In the genomic region with DNA sequence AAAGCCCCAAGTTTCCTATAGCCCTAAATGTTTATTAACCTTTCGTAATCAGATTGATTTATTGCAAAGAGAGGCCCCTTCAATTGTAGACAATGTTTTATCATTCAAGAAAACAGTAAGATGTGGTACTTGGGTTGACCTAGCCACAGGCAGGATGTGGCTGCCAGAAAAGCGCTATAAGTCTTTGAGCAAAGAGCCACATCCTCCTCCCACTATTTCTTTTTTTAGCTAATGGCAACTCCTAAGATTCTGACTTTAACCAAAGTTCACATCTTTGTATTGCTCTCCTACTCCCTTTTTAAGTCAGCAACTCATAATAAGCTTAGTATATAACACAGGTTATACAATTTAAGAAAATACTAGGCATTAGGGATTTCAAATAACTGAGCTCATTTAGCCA, we compare ENCODE assay signal across 8 cellular contexts.
DNase-seq lines count a peak whose midpoint lies in the region; ATAC-seq and TF ChIP-seq lines count a peak whose summit lies in the region.

No MANE protein-coding gene starts in this region.

- TF ChIP-seq POLR2A in upper lobe of left lung (IDR thresholded peaks at IDR 0.05): no peak

- peak overlapping the region; percentile 79 for H3K27ac Mint-ChIP-seq in activated T-helper 1 cell treated with anti-CD3 and anti-CD28 coated beads, Interleukin-12 subunit alpha, Interleukin-12 subunit beta, Interleukin-2, Interleukin-4 antibody, amounts not matched to agents 30 ng/mL and 10 ng/mL and 1 ng/mL, durations not matched to agents 14 hours and 24 hours and 36 hours

- ATAC-seq in GM21381 (IDR thresholded peaks at IDR 0.05; ENCODE audit: unreplicated experiment) (peak; percentile 81), upper lobe of left lung (ENCODE audit: low FRiP score in 2 of 2) (no peak)

- H4K20me1 ChIP-seq in BLaER1 treated with 17β-estradiol and CSF1 and Interleukin-3, amounts not matched to agents 10 nM and 100 nM: no peaks in the 10 kb centered on the region

- H3K4me1 Mint-ChIP-seq in activated T-helper 1 cell treated with anti-CD3 and anti-CD28 coated beads, Interleukin-12 subunit alpha, Interleukin-12 subunit beta, Interleukin-2, Interleukin-4 antibody, amounts not matched to agents 30 ng/mL and 10 ng/mL and 1 ng/mL, durations not matched to agents 14 hours and 24 hours and 36 hours (ENCODE audit: low read depth): peaks cover 64% of the 10 kb centered on the region

- TF ChIP-seq CTCF in upper lobe of left lung (IDR thresholded peaks at IDR 0.05): no peak

- peak overlapping the region in 10 of 11 experiments; percentile 36 to 89 (median 66); a peak in 17 of 22 replicates for H3K27ac ChIP-seq in BLaER1 treated with 17β-estradiol and CSF1 and Interleukin-3, amounts not matched to agents 10 nM and 100 nM
- H3K27ac ChIP-seq in upper lobe of left lung: no peak overlapping the region

- peaks cover 33 to 60% (median 43%) of the 10 kb centered on the region in 10 experiments for H3K4me1 ChIP-seq in BLaER1 treated with 17β-estradiol and CSF1 and Interleukin-3, amounts not matched to agents 10 nM and 100 nM
- peaks cover 0 to 8% (median 4%) of the 10 kb centered on the region in 4 donors for H3K4me1 ChIP-seq in upper lobe of left lung

- TF ChIP-seq EP300 in upper lobe of left lung (IDR thresholded peaks at IDR 0.05): no peak

- H3K9me3 Mint-ChIP-seq in activated T-helper 1 cell treated with anti-CD3 and anti-CD28 coated beads, Interleukin-12 subunit alpha, Interleukin-12 subunit beta, Interleukin-2, Interleukin-4 antibody, amounts not matched to agents 30 ng/mL and 10 ng/mL and 1 ng/mL, durations not matched to agents 14 hours and 24 hours and 36 hours: peaks cover 4% of the 10 kb centered on the region

- H3K4me3 Mint-ChIP-seq in activated T-helper 1 cell treated with anti-CD3 and anti-CD28 coated beads, Interleukin-12 subunit alpha, Interleukin-12 subunit beta, Interleukin-2, Interleukin-4 antibody, amounts not matched to agents 30 ng/mL and 10 ng/mL and 1 ng/mL, durations not matched to agents 14 hours and 24 hours and 36 hours: peak overlapping the region; percentile 54

- peaks cover 19 to 30% (median 22%) of the 10 kb centered on the region in 11 experiments for H3K9me3 ChIP-seq in BLaER1 treated with 17β-estradiol and CSF1 and Interleukin-3, amounts not matched to agents 10 nM and 100 nM (replicated peaks in 1 of 11)
- no peaks in the 10 kb centered on the region for H3K9me3 ChIP-seq in upper lobe of left lung

- peak overlapping the region; percentile 71 to 86 (median 78) for H3K4me2 ChIP-seq in BLaER1 treated with 17β-estradiol and CSF1 and Interleukin-3, amounts not matched to agents 10 nM and 100 nM

- in situ Hi-C loops in KBM-7 (cut with MboI; ENCODE audit: low pct_unique_long_range_greater_than_20kb, low sequenced_read_pairs): no loop called here

- H3K9ac ChIP-seq in BLaER1 treated with 17β-estradiol and CSF1 and Interleukin-3, amounts not matched to agents 10 nM and 100 nM: peak overlapping the region in 5 of 11 experiments; percentile 28 to 71 (median 63); a peak in 9 of 22 replicates

- H3K4me3 ChIP-seq in BLaER1 treated with 17β-estradiol and CSF1 and Interleukin-3, amounts not matched to agents 10 nM and 100 nM: peak overlapping the region in 6 of 10 experiments; percentile 0 to 48 (median 24); a peak in 5 of 20 replicates
- no peak overlapping the region for H3K4me3 ChIP-seq in upper lobe of left lung

- intact Hi-C loops in activated T-helper 1 cell treated with anti-CD3 and anti-CD28 coated beads, Interleukin-12 subunit alpha, Interleukin-12 subunit beta, Interleukin-2, Interleukin-4 antibody, amounts not matched to agents 30 ng/mL and 10 ng/mL and 1 ng/mL, durations not matched to agents 14 hours and 24 hours and 36 hours (cut with micrococcal nuclease): loop anchor here (1.0 to 10.0 kb wide), 20 partner anchors 18 to 1856 kb away; partner anchors contain the start of genes DNAJB14, PPP3CA, SLC39A8 and TRMT10A

- WGBS in upper lobe of left lung, 2 donors: 57 to 62% methylated on average over 2 of the region's 2 CpGs

- peaks cover 2% of the 10 kb centered on the region for H3K36me3 Mint-ChIP-seq in activated T-helper 1 cell treated with anti-CD3 and anti-CD28 coated beads, Interleukin-12 subunit alpha, Interleukin-12 subunit beta, Interleukin-2, Interleukin-4 antibody, amounts not matched to agents 30 ng/mL and 10 ng/mL and 1 ng/mL, durations not matched to agents 14 hours and 24 hours and 36 hours (ENCODE audit: low read depth)

- DNase-seq in KBM-7 (peak; percentile 37), NCI-H2196 treated with DMSO at 0.1 percent for 48 hours (lab: John Stamatoyannopoulos, UW; ENCODE audit: unreplicated experiment) (no peak), upper lobe of left lung (no peak), kidney glomerular epithelial cell (lab: John Stamatoyannopoulos, UW) (no peak)
- DNase-seq in activated T-helper 1 cell treated with anti-CD3 and anti-CD28 coated beads, Interleukin-12 subunit alpha, Interleukin-12 subunit beta, Interleukin-2, Interleukin-4 antibody, amounts not matched to agents 30 ng/mL and 10 ng/mL and 1 ng/mL, durations not matched to agents 14 hours and 24 hours and 36 hours (ENCODE audit: low spot score): peak; percentile 58
- DNase-seq in stimulated activated CD4-positive, alpha-beta T cell treated with anti-CD3 and anti-CD28 coated beads, TNF-alpha, amount 100 ng/mL, for 4 hours (ENCODE audit: low read depth in 3 of 3): peak in 2 of 3 experiments; percentile 6 to 13

- peaks cover 7% of the 10 kb centered on the region for H3K27me3 Mint-ChIP-seq in activated T-helper 1 cell treated with anti-CD3 and anti-CD28 coated beads, Interleukin-12 subunit alpha, Interleukin-12 subunit beta, Interleukin-2, Interleukin-4 antibody, amounts not matched to agents 30 ng/mL and 10 ng/mL and 1 ng/mL, durations not matched to agents 14 hours and 24 hours and 36 hours (ENCODE audit: insufficient read depth)

- H3K36me3 ChIP-seq in BLaER1 treated with 17β-estradiol and CSF1 and Interleukin-3, amounts not matched to agents 10 nM and 100 nM: peaks cover 0 to 9% (median 0%) of the 10 kb centered on the region in 11 experiments; a peak in 2 of 22 replicates
- H3K36me3 ChIP-seq in upper lobe of left lung: no peaks in the 10 kb centered on the region

- H3K27me3 ChIP-seq in BLaER1 treated with 17β-estradiol and CSF1 and Interleukin-3, amounts not matched to agents 10 nM and 100 nM: no peaks in the 10 kb centered on the region
- no peaks in the 10 kb centered on the region for H3K27me3 ChIP-seq in upper lobe of left lung

Comparison
In these comparisons a context has a peak if more than half of its experiments do, and no peak if none do; other contexts are left out.
1. H3K27ac ChIP-seq: peak in BLaER1 treated with 17β-estradiol and CSF1 and Interleukin-3, amounts not matched to agents 10 nM and 100 nM (10 of 11); none in upper lobe of left lung (0 of 4).
2. H3K4me3 ChIP-seq: peak in BLaER1 treated with 17β-estradiol and CSF1 and Interleukin-3, amounts not matched to agents 10 nM and 100 nM (6 of 10); none in upper lobe of left lung (0 of 4).
3. DNase-seq: peak in KBM-7 (single experiment), activated T-helper 1 cell treated with anti-CD3 and anti-CD28 coated beads, Interleukin-12 subunit alpha, Interleukin-12 subunit beta, Interleukin-2, Interleukin-4 antibody, amounts not matched to agents 30 ng/mL and 10 ng/mL and 1 ng/mL, durations not matched to agents 14 hours and 24 hours and 36 hours (single experiment) and stimulated activated CD4-positive, alpha-beta T cell treated with anti-CD3 and anti-CD28 coated beads, TNF-alpha, amount 100 ng/mL, for 4 hours (2 of 3); none in NCI-H2196 treated with DMSO at 0.1 percent for 48 hours (single experiment), upper lobe of left lung (0 of 2) and kidney glomerular epithelial cell (single experiment).